Comparison of ENCODE assay signal across 8 cellular contexts in genomic region chr17:35373984-35374765, GRCh38. TPM values are rescaled to one million over a fixed set of nuclear protein-coding genes. Genes with fewer than 3 reads are reported as not detected.
DNase-seq lines count a peak whose midpoint lies in the region; TF ChIP-seq lines count a peak whose summit lies in the region.

No MANE protein-coding gene starts in this region.

- in situ Hi-C loops in brain microvascular endothelial cell (cut with HindIII; ENCODE audit: low pct_ligation_motif_present, low sequenced_read_pairs): no loop called here

- CTCF ChIA-PET in HEK293T (lab: Yijun Ruan, JAX): no interaction called here

- TF ChIP-seq CTCF in GM12864 (IDR thresholded peaks at IDR 0.05; ENCODE audit: low read depth, low read length, missing control alignments): no peak
- TF ChIP-seq CTCF in brain microvascular endothelial cell (IDR thresholded peaks at IDR 0.05; ENCODE audit: low read depth, low read length, missing control alignments): no peak

- H3K27me3 ChIP-seq in brain microvascular endothelial cell (replicated peaks): peaks cover 13% of the 10 kb centered on the region

- H3K36me3 ChIP-seq in brain microvascular endothelial cell (replicated peaks): no peaks in the 10 kb centered on the region

- H3K4me3 ChIP-seq in GM12864 (ENCODE audit: low read depth, low read length): peak overlapping the region; percentile 60
- peak overlapping the region; percentile 71 for H3K4me3 ChIP-seq in brain microvascular endothelial cell (ENCODE audit: low read depth, low read length)
- H3K4me3 ChIP-seq in skin epidermis: peak overlapping the region; percentile 53 to 82 (median 58)

- H3K27ac ChIP-seq in brain microvascular endothelial cell (peak overlapping the region; percentile 46), skin epidermis (peak overlapping the region; percentile 41 to 98 (median 92))

- POLR2A ChIA-PET in HEK293T (lab: Yijun Ruan, JAX): interaction anchor here (0.5 to 2.7 kb wide), 36 partner anchors 8 to 528 kb away, joined by 3 to 20 read pairs (median 4); partner anchors contain the start of genes AP2B1, LIG3, NLE1 and PEX12

- DNase-seq in GM12864 (ENCODE audit: low read depth): no peak
- peak; percentile 25 for DNase-seq in HT1080 (ENCODE audit: low read depth)
- DNase-seq in T-helper 2 cell: peak in 4 of 5 experiments; percentile 21 to 77 (median 36)
- DNase-seq in brain microvascular endothelial cell: peak; percentile 21
- DNase-seq in iPS-NIHi11 (ENCODE audit: low spot score): peak; percentile 38
- no peak for DNase-seq in GM19240 (ENCODE audit: insufficient read length, low spot score)
- no peak for DNase-seq in HEK293T (ENCODE audit: extremely low spot score)

TF ChIP-seq in HEK293T, 16 proteins besides CTCF, POLR2A, EP300 and RAD21:
- no peak for TF ChIP-seq SUZ12 (IDR thresholded peaks at IDR 0.05)
- no peak for TF ChIP-seq FOXM1 (IDR thresholded peaks at IDR 0.05; ENCODE audit: borderline replicate concordance)
- TF ChIP-seq, protein P1, sequence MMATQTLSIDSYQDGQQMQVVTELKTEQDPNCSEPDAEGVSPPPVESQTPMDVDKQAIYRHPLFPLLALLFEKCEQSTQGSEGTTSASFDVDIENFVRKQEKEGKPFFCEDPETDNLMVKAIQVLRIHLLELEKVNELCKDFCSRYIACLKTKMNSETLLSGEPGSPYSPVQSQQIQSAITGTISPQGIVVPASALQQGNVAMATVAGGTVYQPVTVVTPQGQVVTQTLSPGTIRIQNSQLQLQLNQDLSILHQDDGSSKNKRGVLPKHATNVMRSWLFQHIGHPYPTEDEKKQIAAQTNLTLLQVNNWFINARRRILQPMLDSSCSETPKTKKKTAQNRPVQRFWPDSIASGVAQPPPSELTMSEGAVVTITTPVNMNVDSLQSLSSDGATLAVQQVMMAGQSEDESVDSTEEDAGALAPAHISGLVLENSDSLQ (IDR thresholded peaks at IDR 0.05): no peak
- no peak for TF ChIP-seq ZNF384 (IDR thresholded peaks at IDR 0.05)

RNA-seq across cellular contexts. Expression of gene SLFN11, which starts 0.8 kb away (rescaled TPM):
- total RNA-seq in HT1080 (2014; rRNA removed; shearing (Covaris generic)): 16.0 and 18.5 TPM in 2 replicates
- polyA plus RNA-seq in HT1080 (2015; cell fraction: cytosol; rRNA removed): 1.9 and 4.4 TPM in 2 replicates
- polyA plus RNA-seq in HT1080 (2015; cell fraction: nucleus; rRNA removed): 11.7 and 15.4 TPM in 2 replicates

RNA-seq across cellular contexts. Expression of gene SLFN12, which starts 58.1 kb away (rescaled TPM):
- total RNA-seq in HT1080 (2014; rRNA removed; shearing (Covaris generic)): 7.7 and 13.3 TPM in 2 replicates
- 6.9 and 7.9 TPM in 2 replicates for polyA plus RNA-seq in HT1080 (2015; cell fraction: cytosol; rRNA removed)
- 29.8 and 30.9 TPM in 2 replicates for polyA plus RNA-seq in HT1080 (2015; cell fraction: nucleus; rRNA removed)

Comparison
In these comparisons a context has a peak if more than half of its experiments do, and no peak if none do; other contexts are left out.
1. DNase-seq: peak in HT1080 (single experiment), T-helper 2 cell (4 of 5), brain microvascular endothelial cell (single experiment) and iPS-NIHi11 (single experiment); none in GM12864 (single experiment), GM19240 (single experiment) and HEK293T (single experiment).
2. Peak in every context shown above with its lines, with median percentiles within 50 percentile points of each other: H3K4me3 ChIP-seq.